8 cellular contexts compared by ENCODE assay signal in the genomic region with DNA sequence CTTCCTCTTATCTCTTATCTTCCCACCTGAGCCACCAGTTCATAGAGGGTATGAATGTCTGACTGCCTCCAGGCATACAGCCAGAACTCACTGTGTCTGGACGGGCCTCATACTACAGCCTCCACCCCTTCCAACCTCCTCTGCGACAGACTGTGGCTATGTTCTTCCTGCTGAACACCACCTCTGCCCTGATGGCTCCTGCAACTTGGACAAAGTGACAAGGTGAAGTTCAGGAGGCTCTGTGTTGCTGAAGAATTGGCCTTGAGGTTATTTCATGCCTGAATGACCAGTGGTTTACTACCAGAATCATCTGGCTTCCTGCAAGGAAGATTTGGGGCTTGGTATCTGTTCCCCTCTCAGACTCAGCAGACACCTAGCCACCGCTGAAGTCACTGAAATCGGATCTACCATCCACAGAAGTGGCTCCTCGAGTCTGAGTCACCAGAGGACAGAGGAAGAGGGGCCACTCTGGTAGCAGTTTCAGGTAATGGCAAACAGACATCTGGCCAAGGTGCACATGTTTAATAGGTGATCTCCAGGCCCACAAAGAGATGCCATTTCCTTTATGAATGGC. TPM values are rescaled to one million over a fixed set of nuclear protein-coding genes. Genes with fewer than 3 reads are reported as not detected.
DNase-seq lines count a peak whose midpoint lies in the region; ATAC-seq and TF ChIP-seq lines count a peak whose summit lies in the region.

No MANE protein-coding gene starts in this region.

- 19 to 39% methylated on average over 2 of the region's 5 CpGs for WGBS in esophagus squamous epithelium, 2 donors

- H3K9me3 Mint-ChIP-seq in effector memory CD8-positive, alpha-beta T cell: no peaks in the 10 kb centered on the region
- H3K9me3 Mint-ChIP-seq in endothelial cell (ENCODE audit: unreplicated experiment): no peaks in the 10 kb centered on the region

- ATAC-seq in GM19351 (IDR thresholded peaks at IDR 0.05; ENCODE audit: unreplicated experiment) (peak; percentile 80), HG03432 (IDR thresholded peaks at IDR 0.05; ENCODE audit: unreplicated experiment) (peak; percentile 76)
- peak; percentile 70 for ATAC-seq in effector memory CD8-positive, alpha-beta T cell (replicated peaks)

- H3K4me1 ChIP-seq in BLaER1 treated with 17β-estradiol and CSF1 and Interleukin-3, amounts not matched to agents 10 nM and 100 nM: peaks cover 76 to 88% (median 81%) of the 10 kb centered on the region in 10 experiments
- H3K4me1 ChIP-seq in SJCRH30 (no peaks in the 10 kb centered on the region), esophagus squamous epithelium (peaks cover 4 to 45% (median 6%) of the 10 kb centered on the region in 3 donors)

- intact Hi-C loops in esophagus squamous epithelium (cut with DNase I): no loop called here

- H3K27me3 ChIP-seq in BLaER1 treated with 17β-estradiol and CSF1 and Interleukin-3, amounts not matched to agents 10 nM and 100 nM: no peaks in the 10 kb centered on the region
- H3K27me3 ChIP-seq in SJCRH30: no peaks in the 10 kb centered on the region
- no peaks in the 10 kb centered on the region for H3K27me3 ChIP-seq in esophagus squamous epithelium

- peak overlapping the region; percentile 84 to 94 (median 88) for H3K4me2 ChIP-seq in BLaER1 treated with 17β-estradiol and CSF1 and Interleukin-3, amounts not matched to agents 10 nM and 100 nM

- H3K4me1 Mint-ChIP-seq in effector memory CD8-positive, alpha-beta T cell (ENCODE audit: low read depth in 2 of 2): peaks cover 34 to 42% of the 10 kb centered on the region in 2 donors
- H3K4me1 Mint-ChIP-seq in endothelial cell (ENCODE audit: unreplicated experiment): peaks cover 5% of the 10 kb centered on the region

- no peak for TF ChIP-seq POLR2A in esophagus squamous epithelium (IDR thresholded peaks at IDR 0.05)

- H3K36me3 Mint-ChIP-seq in effector memory CD8-positive, alpha-beta T cell (ENCODE audit: insufficient read depth): peaks cover 49% of the 10 kb centered on the region
- peaks cover 7% of the 10 kb centered on the region for H3K36me3 Mint-ChIP-seq in endothelial cell (ENCODE audit: low read depth, unreplicated experiment)

- peak overlapping the region in 1 of 2 donors; percentile 1 for H3K4me3 Mint-ChIP-seq in effector memory CD8-positive, alpha-beta T cell
- no peak overlapping the region for H3K4me3 Mint-ChIP-seq in endothelial cell (ENCODE audit: unreplicated experiment)

- H3K27me3 Mint-ChIP-seq in effector memory CD8-positive, alpha-beta T cell: no peaks in the 10 kb centered on the region
- peaks cover 5% of the 10 kb centered on the region for H3K27me3 Mint-ChIP-seq in endothelial cell (ENCODE audit: unreplicated experiment)

- H3K9ac ChIP-seq in BLaER1 treated with 17β-estradiol and CSF1 and Interleukin-3, amounts not matched to agents 10 nM and 100 nM: peak overlapping the region in 9 of 11 experiments; percentile 7 to 67 (median 54); a peak in 13 of 22 replicates

- H4K20me1 ChIP-seq in BLaER1 treated with 17β-estradiol and CSF1 and Interleukin-3, amounts not matched to agents 10 nM and 100 nM: peaks cover 65 to 100% (median 96%) of the 10 kb centered on the region in 11 experiments; a peak in 20 of 22 replicates

- no peak for DNase-seq in effector memory CD8-positive, alpha-beta T cell
- DNase-seq in SJCRH30: no peak
- DNase-seq in endothelial cell (ENCODE audit: low spot score): no peak
- no peak for DNase-seq in C1 segment of cervical spinal cord (lab: John Stamatoyannopoulos, UW)
- no peak for DNase-seq in esophagus squamous epithelium (lab: John Stamatoyannopoulos, UW)

- no peak overlapping the region; a peak in 1 of 20 replicates for H3K4me3 ChIP-seq in BLaER1 treated with 17β-estradiol and CSF1 and Interleukin-3, amounts not matched to agents 10 nM and 100 nM
- H3K4me3 ChIP-seq in SJCRH30: no peak overlapping the region
- no peak overlapping the region for H3K4me3 ChIP-seq in esophagus squamous epithelium

- peak overlapping the region; percentile 42 to 81 (median 67); a peak in 18 of 22 replicates for H3K27ac ChIP-seq in BLaER1 treated with 17β-estradiol and CSF1 and Interleukin-3, amounts not matched to agents 10 nM and 100 nM
- H3K27ac ChIP-seq in SJCRH30 (no peak overlapping the region), esophagus squamous epithelium (peak overlapping the region in 2 of 4 donors; percentile 6 to 27)

- no peaks in the 10 kb centered on the region for H3K9me3 ChIP-seq in BLaER1 treated with 17β-estradiol and CSF1 and Interleukin-3, amounts not matched to agents 10 nM and 100 nM (replicated peaks in 1 of 11)
- no peaks in the 10 kb centered on the region for H3K9me3 ChIP-seq in SJCRH30 (replicated peaks)
- no peaks in the 10 kb centered on the region for H3K9me3 ChIP-seq in esophagus squamous epithelium

- peaks cover 16 to 45% (median 22%) of the 10 kb centered on the region in 11 experiments for H3K36me3 ChIP-seq in BLaER1 treated with 17β-estradiol and CSF1 and Interleukin-3, amounts not matched to agents 10 nM and 100 nM
- no peaks in the 10 kb centered on the region for H3K36me3 ChIP-seq in SJCRH30
- H3K36me3 ChIP-seq in esophagus squamous epithelium: peaks cover 17 to 46% (median 21%) of the 10 kb centered on the region in 3 donors

- no peak for TF ChIP-seq CTCF in endothelial cell (IDR thresholded peaks at IDR 0.05; ENCODE audit: unreplicated experiment)
- no peak for TF ChIP-seq CTCF in esophagus squamous epithelium (IDR thresholded peaks at IDR 0.05)

- H3K27ac Mint-ChIP-seq in effector memory CD8-positive, alpha-beta T cell: peak overlapping the region; percentile 74 to 93
- H3K27ac Mint-ChIP-seq in endothelial cell (ENCODE audit: unreplicated experiment): no peak overlapping the region

RNA-seq across cellular contexts. Expression of gene ULK3, which starts 14.2 kb away (rescaled TPM):
- total RNA-seq in SJCRH30 (2014; rRNA removed; shearing (Covaris generic)): 27.1 and 28.3 TPM in 2 replicates
- total RNA-seq in endothelial cell (ENCODE audit: unreplicated experiment) (25.6 TPM), esophagus squamous epithelium (100 to 1,000 TPM in 1 of 4 donors, 10 to 100 TPM in 3; 53.3 to 113 (median 60.9) TPM)

RNA-seq across cellular contexts. Expression of gene SCAMP2, which starts 16.0 kb away (rescaled TPM):
- total RNA-seq in SJCRH30 (2014; rRNA removed; shearing (Covaris generic)): 25.8 and 29.2 TPM in 2 replicates
- total RNA-seq in endothelial cell (ENCODE audit: unreplicated experiment) (56.1 TPM), esophagus squamous epithelium (100 to 1,000 TPM in 1 of 4 donors, 10 to 100 TPM in 3; 65.8 to 131 (median 88.7) TPM)

RNA-seq across cellular contexts. Expression of gene CPLX3, which starts 30.7 kb away (rescaled TPM):
- not detected in 2 replicates for total RNA-seq in SJCRH30 (2014; rRNA removed; shearing (Covaris generic))
- total RNA-seq in endothelial cell (ENCODE audit: unreplicated experiment) (not detected), esophagus squamous epithelium (under 1 TPM in 1 of 4 donors, not detected in 3; 0.11 TPM)

RNA-seq across cellular contexts. Expression of gene MPI, which starts 32.7 kb away (rescaled TPM):
- total RNA-seq in SJCRH30 (2014; rRNA removed; shearing (Covaris generic)): 24.2 and 25.5 TPM in 2 replicates
- total RNA-seq in endothelial cell (ENCODE audit: unreplicated experiment) (22.2 TPM), esophagus squamous epithelium (10 to 100 TPM; 26.5 to 51.9 (median 47.9) TPM)

RNA-seq across cellular contexts. Expression of gene LMAN1L, which starts 44.5 kb away (rescaled TPM):
- not detected in 2 replicates for total RNA-seq in SJCRH30 (2014; rRNA removed; shearing (Covaris generic))
- total RNA-seq in endothelial cell (ENCODE audit: unreplicated experiment): not detected
- total RNA-seq in esophagus squamous epithelium: under 1 TPM in 1 of 4 donors, not detected in 3; 0.18 TPM
